Comparison of ENCODE assay signal across 28 cellular contexts in genomic region chr2:211128287-211128686, GRCh38.
"Had no signal": no experiment of that assay in that cellular context is flagged by ENCODE, and none has a peak within 500 bp of the region (broad histone marks: within the 10 kb centered on the region; RNA-seq: fewer than 3 reads in every experiment).

No MANE protein-coding gene starts in this region.

- H3K27ac ChIP-seq: colonic mucosa, left lung, skin epidermis, testis, transverse colon had no signal

- H3K4me3 ChIP-seq: colonic mucosa, left lung, lung, skin epidermis, testis, transverse colon had no signal

- H3K27me3 ChIP-seq: colonic mucosa, left lung, testis, transverse colon had no signal

- H3K27ac Mint-ChIP-seq: activated CD4-positive, alpha-beta T cell treated with anti-CD3 and anti-CD28 coated beads, Interleukin-2, amount 10 ng/mL, durations not matched to agents 7 days and 5 days; activated CD8-positive, alpha-beta T cell treated with anti-CD3 and anti-CD28 coated beads for 36 hours; activated T-helper 17 cell treated with anti-CD3 and anti-CD28 coated beads, Interleukin-2, amount 50 U/mL, for 72 hours; immature natural killer cell; nephron; progenitor cell of endocrine pancreas; WTC11 had no signal

- H3K4me1 ChIP-seq: colonic mucosa, left lung, testis, transverse colon had no signal

- H3K9me3 ChIP-seq: colonic mucosa, left lung, testis, transverse colon had no signal

- DNase-seq: activated CD4-positive, alpha-beta T cell treated with anti-CD3 and anti-CD28 coated beads for 1 hour; activated CD4-positive, alpha-beta T cell treated with anti-CD3 and anti-CD28 coated beads, Interleukin-2, amount 10 ng/mL, durations not matched to agents 7 days and 5 days; activated CD8-positive, alpha-beta T cell treated with anti-CD3 and anti-CD28 coated beads for 36 hours; activated gamma-delta T cell treated with Interleukin-2 at 50 U/mL for 16 hours; activated naive CD4-positive, alpha-beta T cell treated with anti-CD3 and anti-CD28 coated beads, Interleukin-2, amount 50 U/mL, for 16 hours; activated T-cell treated with anti-CD3 and anti-CD28 coated beads, Interleukin-2, amount 50 U/mL, for 4 hours; amygdala; colonic mucosa; effector CD8-positive, alpha-beta T cell; head of caudate nucleus; hippocampal formation; immature natural killer cell; kidney glomerular epithelial cell; left lung; retina; stimulated activated CD4-positive, alpha-beta T cell treated with anti-CD3 and anti-CD28 coated beads, Interleukin-12 subunit alpha, Interleukin-12 subunit beta, amount 100 ng/mL, for 4 hours; stimulated activated CD4-positive, alpha-beta T cell treated with anti-CD3 and anti-CD28 coated beads, Interleukin-4, amount 100 ng/mL, for 1 hour; stimulated activated naive CD8-positive, alpha-beta T cell treated with anti-CD3 and anti-CD28 coated beads, Interleukin-15, Interleukin-2, amounts not matched to agents 100 U/mL and 50 U/mL, for 24 hours; T-helper 2 cell; testis; transverse colon had no signal

- H3K4me3 Mint-ChIP-seq: activated CD4-positive, alpha-beta T cell treated with anti-CD3 and anti-CD28 coated beads, Interleukin-2, amount 10 ng/mL, durations not matched to agents 7 days and 5 days; activated CD8-positive, alpha-beta T cell treated with anti-CD3 and anti-CD28 coated beads for 36 hours; activated T-cell treated with anti-CD3 and anti-CD28 coated beads, Interleukin-2, amount 50 U/mL, for 4 hours; activated T-helper 17 cell treated with anti-CD3 and anti-CD28 coated beads, Interleukin-2, amount 50 U/mL, for 72 hours; immature natural killer cell; nephron; WTC11 had no signal

- H3K36me3 Mint-ChIP-seq: WTC11 had no signal

- H3K36me3 ChIP-seq: colonic mucosa, left lung, transverse colon had no signal

- ATAC-seq: activated CD8-positive, alpha-beta T cell treated with anti-CD3 and anti-CD28 coated beads for 36 hours; activated T-cell treated with anti-CD3 and anti-CD28 coated beads, Interleukin-2, amount 50 U/mL, for 4 hours; activated T-helper 17 cell treated with anti-CD3 and anti-CD28 coated beads, Interleukin-2, amount 50 U/mL, for 72 hours; left lung; sciatic nerve; stimulated activated naive CD8-positive, alpha-beta T cell treated with anti-CD3 and anti-CD28 coated beads, Interleukin-15, Interleukin-2, amounts not matched to agents 100 U/mL and 50 U/mL, for 24 hours; WTC11 had no signal

- H3K4me1 Mint-ChIP-seq: activated CD4-positive, alpha-beta T cell treated with anti-CD3 and anti-CD28 coated beads, Interleukin-2, amount 10 ng/mL, durations not matched to agents 7 days and 5 days; activated T-helper 17 cell treated with anti-CD3 and anti-CD28 coated beads, Interleukin-2, amount 50 U/mL, for 72 hours; immature natural killer cell had no signal

- H3K27me3 Mint-ChIP-seq: activated CD4-positive, alpha-beta T cell treated with anti-CD3 and anti-CD28 coated beads, Interleukin-2, amount 10 ng/mL, durations not matched to agents 7 days and 5 days; activated CD8-positive, alpha-beta T cell treated with anti-CD3 and anti-CD28 coated beads for 36 hours; activated T-helper 17 cell treated with anti-CD3 and anti-CD28 coated beads, Interleukin-2, amount 50 U/mL, for 72 hours; progenitor cell of endocrine pancreas had no signal

- H3K9me3 Mint-ChIP-seq: activated CD4-positive, alpha-beta T cell treated with anti-CD3 and anti-CD28 coated beads, Interleukin-2, amount 10 ng/mL, durations not matched to agents 7 days and 5 days; activated CD8-positive, alpha-beta T cell treated with anti-CD3 and anti-CD28 coated beads for 36 hours; activated T-cell treated with anti-CD3 and anti-CD28 coated beads, Interleukin-2, amount 50 U/mL, for 4 hours; activated T-helper 17 cell treated with anti-CD3 and anti-CD28 coated beads, Interleukin-2, amount 50 U/mL, for 72 hours; nephron; WTC11 had no signal
